ENCODE assay signal across 13 cellular contexts in genomic region chr2:33323957-33324356, GRCh38.
DNase-seq lines count a peak whose midpoint lies in the region; FAIRE-seq and TF ChIP-seq lines count a peak whose summit lies in the region.
"Had no signal": no experiment of that assay in that cellular context is flagged by ENCODE, and none has a peak within 500 bp of the region (broad histone marks: within the 10 kb centered on the region; RNA-seq: fewer than 3 reads in every experiment).

No MANE protein-coding gene starts in this region.

- peak overlapping the region; percentile 0 to 15 for H3K27ac ChIP-seq in coronary artery
- peak overlapping the region; percentile 20 for H3K27ac ChIP-seq in rectal smooth muscle tissue (ENCODE audit: low read depth, low read length)
- H3K27ac ChIP-seq: A549, GM23248 had no signal

- no peak overlapping the region for H3K9ac ChIP-seq in rectal smooth muscle tissue (ENCODE audit: low read length)
- H3K9ac ChIP-seq: GM23248 had no signal

- no peaks in the 10 kb centered on the region for H3K36me3 ChIP-seq in rectal smooth muscle tissue (ENCODE audit: control insufficient read depth, insufficient read depth, low read length)

- H3K27me3 ChIP-seq in rectal smooth muscle tissue (ENCODE audit: control insufficient read depth, insufficient read depth, low read length), result no peaks in the 10 kb centered on the region

- peaks cover 16% of the 10 kb centered on the region for H3K4me1 ChIP-seq in rectal smooth muscle tissue (ENCODE audit: control insufficient read depth, insufficient read depth, low read length)

- TF ChIP-seq CTCF in coronary artery (IDR thresholded peaks at IDR 0.05), result no peak
- no peak for TF ChIP-seq CTCF in D721Med (IDR thresholded peaks at IDR 0.05; ENCODE audit: insufficient read depth, missing control alignments)

- DNase-seq in GM19239 (ENCODE audit: insufficient read length, low spot score) (no peak), RCC 7860 (ENCODE audit: low spot score) (no peak), coronary artery (ENCODE audit: low spot score) (no peak), D721Med (ENCODE audit: insufficient read length, low spot score) (no peak), AML-193 (lab: John Stamatoyannopoulos, UW) (no peak), NCI-H524 treated with DMSO at 0.1 percent for 48 hours (lab: John Stamatoyannopoulos, UW) (no peak)
- DNase-seq: Caco-2; CD8-positive, alpha-beta memory T cell; DMS53; GF-D8; GM23248 had no signal

- H3K4me3 ChIP-seq in coronary artery (no peak overlapping the region), rectal smooth muscle tissue (ENCODE audit: low read length) (no peak overlapping the region)
- H3K4me3 ChIP-seq: A549, GM23248 had no signal

- peak; percentile 56 for FAIRE-seq in GM19239 (lab: Jason Lieb, UNC)
- FAIRE-seq in RCC 7860 (lab: Jason Lieb, UNC), result peak; percentile 27
- no peak for FAIRE-seq in D721Med (lab: Jason Lieb, UNC)
